Comparison of ENCODE assay signal across 16 cellular contexts in the genomic region with DNA sequence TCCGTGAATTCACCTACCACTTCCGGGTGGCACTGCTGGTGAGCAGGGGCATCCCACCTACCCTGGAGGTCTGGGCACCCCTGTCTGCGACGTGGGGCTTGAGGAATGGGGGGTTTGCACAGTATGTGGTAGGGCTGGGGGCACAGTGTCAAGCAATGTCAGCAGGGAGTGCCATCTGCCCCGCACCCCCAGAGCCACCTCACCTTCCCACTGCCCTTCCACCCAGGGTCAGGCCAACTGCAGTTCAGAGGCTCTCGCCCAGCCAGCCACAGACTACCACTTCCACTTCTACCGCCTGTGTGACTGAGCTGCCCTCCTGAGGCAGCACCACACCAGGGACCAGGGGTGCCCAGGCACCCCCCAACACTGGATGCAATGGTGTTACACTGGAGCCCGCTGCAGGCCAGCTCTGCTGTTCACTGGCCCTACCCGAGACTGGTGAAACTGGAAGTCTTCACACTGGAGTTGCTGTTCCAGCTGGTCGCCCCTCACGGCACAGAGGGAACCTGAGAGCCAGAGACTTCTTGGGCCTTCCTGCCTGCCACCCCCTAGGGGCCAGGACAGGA. TPM values are rescaled to one million over a fixed set of nuclear protein-coding genes. Genes with fewer than 3 reads are reported as not detected.
DNase-seq lines count a peak whose midpoint lies in the region; ATAC-seq and TF ChIP-seq lines count a peak whose summit lies in the region.
"Had no signal": no experiment of that assay in that cellular context is flagged by ENCODE, and none has a peak within 500 bp of the region (broad histone marks: within the 10 kb centered on the region; RNA-seq: fewer than 3 reads in every experiment).

No MANE protein-coding gene starts in this region.

- no peaks in the 10 kb centered on the region for H3K9me3 Mint-ChIP-seq in stimulated activated effector memory CD8-positive, alpha-beta T cell treated with anti-CD3 and anti-CD28 coated beads, Interleukin-12 subunit alpha, Interleukin-12 subunit beta, amount 100 ng/mL, for 72 hours
- H3K9me3 Mint-ChIP-seq: IgD-negative memory B cell, type B pancreatic cell had no signal

- ATAC-seq in GM21825 (IDR thresholded peaks at IDR 0.05; ENCODE audit: unreplicated experiment), result peak; percentile 41
- no peak for ATAC-seq in stimulated activated effector memory CD8-positive, alpha-beta T cell treated with anti-CD3 and anti-CD28 coated beads, Interleukin-12 subunit alpha, Interleukin-12 subunit beta, amount 100 ng/mL, for 72 hours
- ATAC-seq in HG03439 (IDR thresholded peaks at IDR 0.05; ENCODE audit: unreplicated experiment), result no peak

- peak; percentile 39 for TF ChIP-seq CTCF in epithelial cell of proximal tubule (conservative IDR thresholded peaks at IDR 0.05; ENCODE audit: low read depth, low read length)

- H3K4me3 Mint-ChIP-seq in stimulated activated effector memory CD8-positive, alpha-beta T cell treated with anti-CD3 and anti-CD28 coated beads, Interleukin-12 subunit alpha, Interleukin-12 subunit beta, amount 100 ng/mL, for 72 hours, result no peak overlapping the region
- H3K4me3 Mint-ChIP-seq: type B pancreatic cell had no signal

- peaks cover 83% of the 10 kb centered on the region for H3K36me3 Mint-ChIP-seq in stimulated activated effector memory CD8-positive, alpha-beta T cell treated with anti-CD3 and anti-CD28 coated beads, Interleukin-12 subunit alpha, Interleukin-12 subunit beta, amount 100 ng/mL, for 72 hours
- H3K36me3 Mint-ChIP-seq: IgD-negative memory B cell had no signal

- DNase-seq in epithelial cell of proximal tubule (ENCODE audit: low read depth), result peak; percentile 10
- DNase-seq in stimulated activated effector memory CD8-positive, alpha-beta T cell treated with anti-CD3 and anti-CD28 coated beads, Interleukin-12 subunit alpha, Interleukin-12 subunit beta, amount 100 ng/mL, for 72 hours (ENCODE audit: low spot score in 2 of 2), result no peak
- DNase-seq in SHP77 (lab: John Stamatoyannopoulos, UW), result no peak
- DNase-seq in activated T-cell treated with anti-CD3 and anti-CD28 coated beads, Interleukin-2, amount 50 U/mL, for 48 hours, result no peak
- DNase-seq: adrenal gland; BE2C; DMS 273 treated with DMSO at 0.1 percent for 48 hours; effector memory CD4-positive, alpha-beta T cell; kidney glomerular epithelial cell; NCI-H1930; NCI-H510A; T-helper 2 cell had no signal

- peak overlapping the region; percentile 50 for H3K27ac Mint-ChIP-seq in stimulated activated effector memory CD8-positive, alpha-beta T cell treated with anti-CD3 and anti-CD28 coated beads, Interleukin-12 subunit alpha, Interleukin-12 subunit beta, amount 100 ng/mL, for 72 hours
- H3K27ac Mint-ChIP-seq: IgD-negative memory B cell had no signal

- peaks cover 23% of the 10 kb centered on the region for H3K4me1 Mint-ChIP-seq in stimulated activated effector memory CD8-positive, alpha-beta T cell treated with anti-CD3 and anti-CD28 coated beads, Interleukin-12 subunit alpha, Interleukin-12 subunit beta, amount 100 ng/mL, for 72 hours

- no peak overlapping the region for H3K4me3 ChIP-seq in epithelial cell of proximal tubule (ENCODE audit: low read depth, low read length)
- H3K4me3 ChIP-seq: adrenal gland had no signal

RNA-seq across cellular contexts. Expression of a gene that starts 6.5 kb away (rescaled TPM):
- total RNA-seq in epithelial cell of proximal tubule, result 95.1 and 102 TPM in 2 replicates

RNA-seq across cellular contexts. Expression of a gene that starts 6.8 kb away (rescaled TPM):
- total RNA-seq in epithelial cell of proximal tubule, result 70.6 and 120 TPM in 2 replicates

RNA-seq across cellular contexts. Expression of a gene that starts 30.9 kb away (rescaled TPM):
- 64.6 and 100 TPM in 2 replicates for total RNA-seq in epithelial cell of proximal tubule

RNA-seq across cellular contexts. Expression of a gene that starts 33.5 kb away (rescaled TPM):
- total RNA-seq in epithelial cell of proximal tubule, result 7.6 and 25.0 TPM in 2 replicates

RNA-seq across cellular contexts. Expression of a gene that starts 42.2 kb away (rescaled TPM):
- 169 and 442 TPM in 2 replicates for total RNA-seq in epithelial cell of proximal tubule
